15 cellular contexts compared by ENCODE assay signal in genomic region chr16:67988675-67989074, GRCh38. TPM values are rescaled to one million over a fixed set of nuclear protein-coding genes. Genes with fewer than 3 reads are reported as not detected.
"Had no signal": no experiment of that assay in that cellular context is flagged by ENCODE, and none has a peak within 500 bp of the region (broad histone marks: within the 10 kb centered on the region; RNA-seq: fewer than 3 reads in every experiment).

No MANE protein-coding gene starts in this region.

- H3K27me3 ChIP-seq: brain microvascular endothelial cell, upper lobe of left lung had no signal

- H3K36me3 ChIP-seq: brain microvascular endothelial cell, upper lobe of left lung had no signal

- H3K27ac ChIP-seq: brain microvascular endothelial cell had no signal

- DNase-seq: activated CD8-positive, alpha-beta memory T cell treated with anti-CD3 and anti-CD28 coated beads, Interleukin-2, amount 50 U/mL, for 4 hours; activated CD8-positive, alpha-beta T cell treated with anti-CD3 and anti-CD28 coated beads for 36 hours; activated naive CD4-positive, alpha-beta T cell treated with anti-CD3 and anti-CD28 coated beads, Interleukin-2, amount 50 U/mL, for 16 hours; brain microvascular endothelial cell; hypothalamus; posterior cingulate gyrus; stimulated activated CD4-positive, alpha-beta T cell treated with anti-CD3 and anti-CD28 coated beads, Interleukin-1b, Interleukin-23, amount 100 ng/mL, for 48 hours; stimulated activated naive CD8-positive, alpha-beta T cell treated with anti-CD3 and anti-CD28 coated beads, Interleukin-15, Interleukin-2, amounts not matched to agents 100 U/mL and 50 U/mL, for 24 hours; upper lobe of left lung had no signal

- H3K4me3 ChIP-seq: upper lobe of left lung had no signal

- ATAC-seq: activated CD8-positive, alpha-beta T cell treated with anti-CD3 and anti-CD28 coated beads for 36 hours; right cardiac atrium; stimulated activated naive CD8-positive, alpha-beta T cell treated with anti-CD3 and anti-CD28 coated beads, Interleukin-15, Interleukin-2, amounts not matched to agents 100 U/mL and 50 U/mL, for 24 hours had no signal

- H3K9me3 ChIP-seq: upper lobe of left lung had no signal

RNA-seq across cellular contexts. Expression of gene DPEP3, which starts 8.4 kb away (rescaled TPM):
- total RNA-seq: activated T-helper 1 cell treated with anti-CD3 and anti-CD28 coated beads, Interleukin-12 subunit alpha, Interleukin-12 subunit beta, Interleukin-2, Interleukin-4 antibody, amounts not matched to agents 30 ng/mL and 10 ng/mL and 1 ng/mL, durations not matched to agents 14 hours and 24 hours and 36 hours; cerebellum; dermis microvascular lymphatic vessel endothelial cell; right cardiac atrium had no signal
- polyA plus RNA-seq: right cardiac atrium had no signal

RNA-seq across cellular contexts. Expression of gene DPEP2NB, which starts 27.0 kb away (rescaled TPM):
- total RNA-seq: activated CD8-positive, alpha-beta T cell treated with anti-CD3 and anti-CD28 coated beads for 36 hours; activated T-helper 1 cell treated with anti-CD3 and anti-CD28 coated beads, Interleukin-12 subunit alpha, Interleukin-12 subunit beta, Interleukin-2, Interleukin-4 antibody, amounts not matched to agents 30 ng/mL and 10 ng/mL and 1 ng/mL, durations not matched to agents 14 hours and 24 hours and 36 hours; cerebellum; dermis microvascular lymphatic vessel endothelial cell; lower leg skin; right cardiac atrium; temporal lobe; upper lobe of left lung had no signal
- polyA plus RNA-seq: right cardiac atrium had no signal
